Comparison of ENCODE assay signal across 8 cellular contexts in genomic region chr12:99985129-99985570, GRCh38. TPM values are rescaled to one million over a fixed set of nuclear protein-coding genes. Genes with fewer than 3 reads are reported as not detected.
A peak's percentile ranks its signal among the peaks of the same experiment; 100 is the strongest.
DNase-seq lines count a peak whose midpoint lies in the region; ATAC-seq, FAIRE-seq and TF ChIP-seq lines count a peak whose summit lies in the region.

No MANE protein-coding gene starts in this region.

- POLR2A ChIA-PET in HCT116 (lab: Charles Lee) (no interaction called here), Panc1 (lab: Charles Lee) (no interaction called here)

- peak overlapping the region; percentile 76 for H3K4me2 ChIP-seq in HCT116 (ENCODE audit: low read length)

- no peaks in the 10 kb centered on the region for H4K20me1 ChIP-seq in HCT116 (ENCODE audit: insufficient read depth)

- TF ChIP-seq CTCF in HCT116 (IDR thresholded peaks at IDR 0.05 in 2 of 3, conservative IDR thresholded peaks at IDR 0.05 in 1 of 3; ENCODE audit: borderline replicate concordance in 1 of 3, insufficient read depth in 1 of 3, low read depth in 2 of 3, low read length in 2 of 3) (no peak), Panc1 (IDR thresholded peaks at IDR 0.05) (no peak), esophagus squamous epithelium (IDR thresholded peaks at IDR 0.05) (no peak), pancreas (IDR thresholded peaks at IDR 0.05) (no peak)

- intact Hi-C loops in HCT116 (cut with micrococcal nuclease): no loop called here
- intact Hi-C loops in Panc1 (cut with micrococcal nuclease; ENCODE audit: unreplicated experiment): no loop called here
- intact Hi-C loops in esophagus squamous epithelium (cut with DNase I): no loop called here
- intact Hi-C loops in pancreas (cut with DNase I): no loop called here

- BruUV-seq in HCT116 (replicated peaks; lab: Mats Ljungman, UMichigan) (no TSS peak), Panc1 (replicated peaks; lab: Mats Ljungman, UMichigan) (no TSS peak)

- in situ Hi-C loops in Panc1 (cut with HindIII; ENCODE audit: low pct_unique_long_range_greater_than_20kb, low sequenced_read_pairs): no loop called here

- H3K9me2 ChIP-seq in HCT116 (ENCODE audit: insufficient read depth): no peaks in the 10 kb centered on the region

- ATAC-seq in HCT116 (no peak), Panc1 (peak; percentile 71; the same call in 1 of the 2 replicates), pancreas (peak in 2 of 4 donors; percentile 15 to 34)

- DNase-seq in DMS53 treated with DMSO at 0.1 percent for 48 hours (lab: John Stamatoyannopoulos, UW; ENCODE audit: unreplicated experiment) (peak; percentile 74), HCT116 (ENCODE audit: low read depth, low spot score) (no peak), Panc1 (ENCODE audit: low read depth, low spot score) (no peak), esophagus squamous epithelium (lab: John Stamatoyannopoulos, UW) (no peak), pancreas (no peak), NCI-H146 treated with DMSO at 0.1 percent for 48 hours (lab: John Stamatoyannopoulos, UW; ENCODE audit: unreplicated experiment) (no peak), activated gamma-delta T cell (lab: John Stamatoyannopoulos, UW) (no peak)
- DNase-seq in central memory CD4-positive, alpha-beta T cell: no peak

- H3K9me3 ChIP-seq in HCT116 (ENCODE audit: control insufficient read depth in 1 of 2, insufficient read depth in 1 of 2, low read depth in 1 of 2, low read length in 2 of 2) (no peaks in the 10 kb centered on the region), Panc1 (ENCODE audit: control insufficient read depth, insufficient read depth, low read depth, low read length) (no peaks in the 10 kb centered on the region), esophagus squamous epithelium (no peaks in the 10 kb centered on the region), pancreas (no peaks in the 10 kb centered on the region)

- H3K36me3 ChIP-seq in HCT116 (ENCODE audit: control insufficient read depth in 1 of 2, insufficient read depth in 2 of 2, low read length in 2 of 2) (no peaks in the 10 kb centered on the region), Panc1 (ENCODE audit: control insufficient read depth, insufficient read depth, low read length) (no peaks in the 10 kb centered on the region), esophagus squamous epithelium (no peaks in the 10 kb centered on the region), pancreas (no peaks in the 10 kb centered on the region)

- no peak for TF ChIP-seq RAD21 in HCT116 (IDR thresholded peaks at IDR 0.05; ENCODE audit: low read depth)

- H3K4me1 ChIP-seq in HCT116 (ENCODE audit: control insufficient read depth in 1 of 2, insufficient read depth in 2 of 2, low read length in 2 of 2): peaks cover 5 to 11% of the 10 kb centered on the region in 2 experiments; a peak in 3 of 4 replicates
- peaks cover 11% of the 10 kb centered on the region; the same call in 1 of the 2 replicates for H3K4me1 ChIP-seq in Panc1 (ENCODE audit: control insufficient read depth, insufficient read depth, low read length)
- H3K4me1 ChIP-seq in esophagus squamous epithelium: peaks cover 0 to 26% (median 0%) of the 10 kb centered on the region in 3 donors
- no peaks in the 10 kb centered on the region for H3K4me1 ChIP-seq in pancreas

- no peak for FAIRE-seq in pancreas (lab: Jason Lieb, UNC)

- H3K27ac ChIP-seq in HCT116 (ENCODE audit: low read depth, low read length) (no peak overlapping the region), Panc1 (ENCODE audit: low read length) (peak overlapping the region; percentile 81), esophagus squamous epithelium (peak overlapping the region; percentile 56 to 79 (median 76)), pancreas (no peak overlapping the region)

- H3K4me3 ChIP-seq in HCT116 (replicated peaks in 1 of 2; ENCODE audit: low read depth in 1 of 2, low read length in 2 of 2) (peak overlapping the region; percentile 31 to 41), Panc1 (ENCODE audit: low read depth in 2 of 2, low read length in 2 of 2) (peak overlapping the region; percentile 60 to 86), esophagus squamous epithelium (peak overlapping the region; percentile 48 to 72 (median 58)), pancreas (peak overlapping the region; percentile 29 to 58 (median 37))

- no peak overlapping the region for H3K9ac ChIP-seq in HCT116 (ENCODE audit: low read length)

- TF ChIP-seq POLR2A in HCT116 (IDR thresholded peaks at IDR 0.05; ENCODE audit: borderline replicate concordance, extremely low read depth, insufficient read depth, insufficient read length): no peak
- no peak for TF ChIP-seq POLR2A in esophagus squamous epithelium (IDR thresholded peaks at IDR 0.05)

- H3K27me3 ChIP-seq in HCT116 (ENCODE audit: insufficient read depth, low read length) (peaks cover 51% of the 10 kb centered on the region), Panc1 (ENCODE audit: control insufficient read depth, insufficient read depth, low read length) (no peaks in the 10 kb centered on the region), esophagus squamous epithelium (peaks cover 0 to 10% (median 0%) of the 10 kb centered on the region in 4 donors), pancreas (no peaks in the 10 kb centered on the region)

- 2% methylated on average over 3 to 9 of the region's 10 CpGs for WGBS in esophagus squamous epithelium, 2 donors
- WGBS in pancreas, 2 donors: 0 to 1% methylated on average over 10 of the region's 10 CpGs

- H3K79me2 ChIP-seq in HCT116 (ENCODE audit: insufficient read depth, low read length): no peaks in the 10 kb centered on the region

- CTCF ChIA-PET in HCT116 (lab: Charles Lee): no interaction called here
- CTCF ChIA-PET in Panc1 (lab: Charles Lee): no interaction called here

- RAD21 ChIA-PET in HCT116 (lab: Charles Lee; ENCODE audit: low non-redundant PET in 1 of 2, low total read pairs in 2 of 2, uncharacterized antibody in 2 of 2, unreplicated experiment in 2 of 2): no interaction called here

- no peak overlapping the region for H2AFZ ChIP-seq in HCT116 (ENCODE audit: low read depth, low read length, poor library complexity, severe bottlenecking)

TF ChIP-seq in HCT116, 20 proteins besides CTCF, POLR2A, EP300 and RAD21:
- 0 out of 2 replicates have a peak, but pooled peaks have one; percentile 51 for TF ChIP-seq EZH2 (IDR thresholded peaks at IDR 0.05)
- TF ChIP-seq TCF7L2 (IDR thresholded peaks at IDR 0.05; ENCODE audit: borderline replicate concordance, extremely low read depth, insufficient read depth, insufficient read length): no peak

RNA-seq across cellular contexts. Expression of gene ANKS1B, which starts 0.4 kb away (rescaled TPM):
- 0.54 TPM for total RNA-seq in HCT116 (2021; ENCODE audit: unreplicated experiment)
- 0.15 TPM in 1 of 2 replicates, not detected in the other for polyA plus RNA-seq in HCT116 (2012)
- total RNA-seq in Panc1 (2021; ENCODE audit: unreplicated experiment): 9.7 TPM
- 3.8 TPM for polyA plus RNA-seq in Panc1 (2012; ENCODE audit: insufficient read length)
- total RNA-seq in esophagus squamous epithelium: 10 to 100 TPM in 2 of 4 donors, 1 to 10 TPM in 2; 1.6 to 15.8 (median 8.1) TPM
- total RNA-seq in pancreas: 1 to 10 TPM; 1.5 to 3.2 (median 2.0) TPM
- polyA plus RNA-seq in pancreas: 1 to 10 TPM in 1 of 2 donors, under 1 TPM in 1; 0.49 to 2.1 TPM

Comparison
In these comparisons a context has a peak if more than half of its experiments do, and no peak if none do; other contexts are left out.
1. H3K27ac ChIP-seq: peak in Panc1 (single experiment) and esophagus squamous epithelium (4 of 4); none in HCT116 (single experiment) and pancreas (0 of 4).
2. Peak in every context shown above with its lines, with median percentiles within 50 percentile points of each other: H3K4me3 ChIP-seq.